In the genomic region with DNA sequence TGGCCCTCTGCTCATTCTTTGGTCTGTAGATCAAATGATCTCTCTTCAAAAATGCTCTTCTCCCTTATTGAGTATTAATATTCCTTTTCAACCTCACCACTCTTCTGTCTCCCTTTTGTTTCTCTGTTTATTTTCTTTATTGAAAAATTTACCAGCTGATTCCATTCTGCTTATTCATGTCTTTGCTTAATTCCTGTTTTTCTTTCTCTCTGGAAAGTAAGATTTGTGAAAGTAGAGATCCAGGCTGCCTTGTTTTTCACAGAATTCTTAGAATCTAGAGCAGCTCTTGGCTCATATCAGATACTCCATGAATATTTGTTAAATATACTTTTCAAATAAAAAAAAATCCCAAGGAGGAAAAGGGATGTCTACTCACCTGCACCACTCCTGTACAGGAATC, we compare ENCODE assay signal across 2 cellular contexts.
TF ChIP-seq lines count a peak whose summit lies in the region.

No MANE protein-coding gene starts in this region.

TF ChIP-seq in GM12891, 5 proteins besides CTCF, POLR2A, EP300 and RAD21 (continued from another document):
- no peak for TF ChIP-seq PAX5 (IDR thresholded peaks at IDR 0.05; ENCODE audit: insufficient read depth, low read length, severe bottlenecking)
- TF ChIP-seq POU2F2 (IDR thresholded peaks at IDR 0.05; ENCODE audit: low read depth, low read length) = no peak
- no peak for TF ChIP-seq SPI1 (IDR thresholded peaks at IDR 0.05; ENCODE audit: low read depth, low read length)
- no peak for TF ChIP-seq TAF1 (IDR thresholded peaks at IDR 0.05; ENCODE audit: low read depth, low read length)

TF ChIP-seq in HepG2, 621 proteins besides CTCF, POLR2A, EP300 and RAD21:
- TF ChIP-seq SP140L (CRISPR knock-in tag; IDR thresholded peaks at IDR 0.05; ENCODE audit: borderline replicate concordance) (no peak), ZNF598 (CRISPR knock-in tag; IDR thresholded peaks at IDR 0.05; ENCODE audit: borderline replicate concordance) (no peak), TCF12 (IDR thresholded peaks at IDR 0.05) (no peak), TCF12 (CRISPR knock-in tag; IDR thresholded peaks at IDR 0.05) (no peak)
- TF ChIP-seq, protein P1, sequence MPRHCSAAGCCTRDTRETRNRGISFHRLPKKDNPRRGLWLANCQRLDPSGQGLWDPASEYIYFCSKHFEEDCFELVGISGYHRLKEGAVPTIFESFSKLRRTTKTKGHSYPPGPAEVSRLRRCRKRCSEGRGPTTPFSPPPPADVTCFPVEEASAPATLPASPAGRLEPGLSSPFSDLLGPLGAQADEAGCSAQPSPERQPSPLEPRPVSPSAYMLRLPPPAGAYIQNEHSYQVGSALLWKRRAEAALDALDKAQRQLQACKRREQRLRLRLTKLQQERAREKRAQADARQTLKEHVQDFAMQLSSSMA (CRISPR knock-in tag; IDR thresholded peaks at IDR 0.05) = no peak
